Comparison of ENCODE assay signal across 1 cellular context in the genomic region with DNA sequence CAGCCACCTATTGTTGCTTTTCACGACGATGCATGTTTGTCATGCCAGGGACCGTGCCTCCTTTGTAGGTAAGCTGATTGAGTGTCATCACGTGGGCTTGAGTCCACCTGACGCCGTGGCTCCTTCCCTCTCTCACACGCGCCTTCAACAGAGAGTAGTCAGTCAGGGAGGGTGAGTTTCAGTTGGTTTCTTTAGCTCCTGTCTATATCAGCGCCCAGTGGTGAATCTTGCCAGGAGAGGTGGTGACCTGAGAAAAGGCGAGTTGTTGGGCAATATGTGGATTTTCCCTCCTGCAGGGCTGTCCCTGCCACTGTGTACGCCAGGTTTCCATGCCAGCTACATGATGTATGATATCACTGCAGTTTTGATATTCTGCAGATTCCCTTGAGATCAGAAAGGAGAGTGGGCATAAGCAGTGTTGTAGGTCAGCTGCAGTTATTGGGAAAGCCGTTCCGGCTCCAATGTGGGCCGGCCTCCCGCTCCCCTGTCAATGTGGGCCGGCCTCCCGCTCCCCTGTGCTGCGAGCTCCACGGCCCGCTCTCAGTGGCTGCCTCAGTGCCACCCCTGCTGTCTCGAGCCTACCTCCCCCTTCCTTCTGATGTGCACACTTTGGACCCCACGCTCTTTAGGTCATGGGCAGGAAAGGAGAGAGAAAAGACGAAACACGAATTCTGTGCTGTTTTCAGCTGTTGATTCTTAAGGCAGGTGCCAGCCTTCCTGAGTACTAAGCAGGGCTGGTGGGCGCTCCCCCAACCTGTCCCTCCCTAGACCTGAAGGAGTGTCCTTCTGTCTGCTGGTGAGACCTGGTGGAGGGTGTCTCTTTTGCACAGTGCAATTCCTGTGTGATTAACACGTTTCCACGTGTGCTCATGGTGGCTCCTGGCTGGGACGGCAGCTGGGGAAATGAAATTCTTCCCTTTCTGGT.
TF ChIP-seq lines count a peak whose summit lies in the region.

No MANE protein-coding gene starts in this region.

TF ChIP-seq in H1, 55 proteins besides CTCF, POLR2A, EP300 and RAD21:
- TF ChIP-seq, protein P1, sequence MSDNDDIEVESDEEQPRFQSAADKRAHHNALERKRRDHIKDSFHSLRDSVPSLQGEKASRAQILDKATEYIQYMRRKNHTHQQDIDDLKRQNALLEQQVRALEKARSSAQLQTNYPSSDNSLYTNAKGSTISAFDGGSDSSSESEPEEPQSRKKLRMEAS (IDR thresholded peaks at IDR 0.05), result no peak
- TF ChIP-seq BACH1 (IDR thresholded peaks at IDR 0.05; ENCODE audit: low read length), result no peak
- TF ChIP-seq KDM5A (IDR thresholded peaks at IDR 0.05; ENCODE audit: low read length), result no peak
- TF ChIP-seq YY1 (IDR thresholded peaks at IDR 0.05; ENCODE audit: low read depth, low read length), result no peak
- TF ChIP-seq CHD1 (IDR thresholded peaks at IDR 0.05; ENCODE audit: low read depth, low read length), result no peak
- TF ChIP-seq CHD7 (IDR thresholded peaks at IDR 0.05; ENCODE audit: insufficient replicate concordance, low read length), result no peak
- TF ChIP-seq SAP30 (IDR thresholded peaks at IDR 0.05; ENCODE audit: insufficient read depth, insufficient replicate concordance, low read length), result no peak
- no peak for TF ChIP-seq POLR2AphosphoS5 (IDR thresholded peaks at IDR 0.05; ENCODE audit: low read depth, low read length)
- no peak for TF ChIP-seq SUZ12 (IDR thresholded peaks at IDR 0.05; ENCODE audit: low read length)
- TF ChIP-seq, protein P2, sequence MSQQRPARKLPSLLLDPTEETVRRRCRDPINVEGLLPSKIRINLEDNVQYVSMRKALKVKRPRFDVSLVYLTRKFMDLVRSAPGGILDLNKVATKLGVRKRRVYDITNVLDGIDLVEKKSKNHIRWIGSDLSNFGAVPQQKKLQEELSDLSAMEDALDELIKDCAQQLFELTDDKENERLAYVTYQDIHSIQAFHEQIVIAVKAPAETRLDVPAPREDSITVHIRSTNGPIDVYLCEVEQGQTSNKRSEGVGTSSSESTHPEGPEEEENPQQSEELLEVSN (IDR thresholded peaks at IDR 0.05), result no peak
- TF ChIP-seq NANOG (IDR thresholded peaks at IDR 0.05; ENCODE audit: insufficient read depth, low read depth, low read length, poor library complexity, severe bottlenecking), result no peak
- no peak for TF ChIP-seq KDM1A (IDR thresholded peaks at IDR 0.05; ENCODE audit: borderline replicate concordance, low read length)
TF ChIP-seq in H1: peak in this region for 0.
